In genomic region chr2:195898505-195898904, GRCh38 we compare ENCODE assay signal across 10 cellular contexts.
DNase-seq lines count a peak whose midpoint lies in the region; ATAC-seq, FAIRE-seq and TF ChIP-seq lines count a peak whose summit lies in the region.
"Had no signal": no experiment of that assay in that cellular context is flagged by ENCODE, and none has a peak within 500 bp of the region (broad histone marks: within the 10 kb centered on the region; RNA-seq: fewer than 3 reads in every experiment).

No MANE protein-coding gene starts in this region.

- H3K27me3 ChIP-seq in AG04450 (ENCODE audit: control insufficient read depth, insufficient read depth, low read length) (no peaks in the 10 kb centered on the region), HepG2 (ENCODE audit: control insufficient read depth in 1 of 2, insufficient read depth in 2 of 2, low read length in 2 of 2) (no peaks in the 10 kb centered on the region)
- H3K27me3 ChIP-seq: BLaER1 had no signal

- no peak overlapping the region for H3K4me2 ChIP-seq in HepG2 (ENCODE audit: low read depth, low read length)
- H3K4me2 ChIP-seq: BLaER1 had no signal

- no peak for TF ChIP-seq RAD21 in HepG2 (CRISPR knock-in tag; IDR thresholded peaks at IDR 0.05)

- no peaks in the 10 kb centered on the region for H4K20me1 ChIP-seq in HepG2 (ENCODE audit: insufficient read depth, low read length)
- H4K20me1 ChIP-seq: BLaER1 had no signal

- no peak for TF ChIP-seq POLR2A in HepG2 (IDR thresholded peaks at IDR 0.05; ENCODE audit: insufficient read depth in 1 of 2, low read depth in 2 of 2, low read length in 2 of 2)

- H3K27ac ChIP-seq in AG04450 (ENCODE audit: low read depth, low read length) (no peak overlapping the region), caudate nucleus (ENCODE audit: low read depth, low read length) (no peak overlapping the region), HepG2 (ENCODE audit: extremely low read length, insufficient read depth, low read length) (no peak overlapping the region)
- H3K27ac ChIP-seq: BLaER1 had no signal

- no peak for FAIRE-seq in HepG2 (lab: Jason Lieb, UNC)
- FAIRE-seq: TTC549 had no signal

- H3K79me2 ChIP-seq in HepG2 (ENCODE audit: insufficient read depth, low read length): no peaks in the 10 kb centered on the region

- H3K4me3 ChIP-seq in AG04450 (ENCODE audit: low read depth, low read length) (no peak overlapping the region), HepG2 (replicated peaks in 1 of 3; ENCODE audit: insufficient read depth in 1 of 3, low read depth in 2 of 3, low read length in 3 of 3) (no peak overlapping the region)
- H3K4me3 ChIP-seq: BLaER1 had no signal

- no peak overlapping the region for H2AFZ ChIP-seq in HepG2 (ENCODE audit: low read length)

- DNase-seq in AG04450 (ENCODE audit: low read depth, low spot score) (peak; percentile 99), NCI-H1694 treated with DMSO at 0.1 percent for 48 hours (lab: John Stamatoyannopoulos, UW) (peak; percentile 90), caudate nucleus (lab: John Stamatoyannopoulos, UW) (peak in 39 of 61 donors; percentile 0 to 75 (median 11)), HepG2 (ENCODE audit: low spot score) (peak; percentile 4), DMS53 treated with DMSO at 0.1 percent for 48 hours (lab: John Stamatoyannopoulos, UW; ENCODE audit: unreplicated experiment) (no peak)

- no peak for ATAC-seq in HepG2
- ATAC-seq in HG03354 (IDR thresholded peaks at IDR 0.05; ENCODE audit: poor library complexity, severe bottlenecking, unreplicated experiment): no peak
- ATAC-seq in GM21360 (IDR thresholded peaks at IDR 0.05; ENCODE audit: unreplicated experiment): no peak
- no peak for ATAC-seq in HG03045 (IDR thresholded peaks at IDR 0.05; ENCODE audit: unreplicated experiment)

- no peaks in the 10 kb centered on the region for H3K36me3 ChIP-seq in HepG2 (replicated peaks in 1 of 2; ENCODE audit: control insufficient read depth in 1 of 2, insufficient read depth in 2 of 2, low read length in 2 of 2)
- H3K36me3 ChIP-seq: BLaER1 had no signal

- no TSS peak for BruUV-seq in HepG2 (replicated peaks; lab: Mats Ljungman, UMichigan)

- intact Hi-C loops in HepG2 (cut with micrococcal nuclease; ENCODE audit: unreplicated experiment): no loop called here

- 6% methylated on average over 8 of the region's 8 CpGs for WGBS in HepG2 (ENCODE audit: low lambda C conversion rate)

- CTCF ChIA-PET in AG04450 (lab: Charles Lee) (interaction anchor here (0.6 to 2.0 kb wide), 3 partner anchors 40 to 179 kb away, joined by 4 to 14 read pairs (median 4); partner anchors contain the start of gene DNAH7), HepG2 (lab: Yijun Ruan, JAX; ENCODE audit: low intra/inter-chr PET ratio, low total read pairs) (no interaction called here)

- no peaks in the 10 kb centered on the region for H3K4me1 ChIP-seq in HepG2 (ENCODE audit: insufficient read depth, low read length)
- H3K4me1 ChIP-seq: BLaER1 had no signal

- H3K9ac ChIP-seq in HepG2 (ENCODE audit: insufficient read depth, low read depth, low read length): no peak overlapping the region
- H3K9ac ChIP-seq: BLaER1 had no signal

- no peak for TF ChIP-seq CTCF in AG04450 (IDR thresholded peaks at IDR 0.05; ENCODE audit: low read depth, low read length)
- TF ChIP-seq CTCF in HepG2 (CRISPR knock-in tag; IDR thresholded peaks at IDR 0.05): no peak

- POLR2A ChIA-PET in AG04450 (lab: Yijun Ruan, JAX): interaction anchor here (0.7 to 2.1 kb wide), 3 partner anchors 36 to 233 kb away, joined by 5 read pairs; no protein-coding TSS in a partner anchor
- POLR2A ChIA-PET in HepG2 (lab: Yijun Ruan, JAX): no interaction called here

- TF ChIP-seq EP300 in HepG2 (IDR thresholded peaks at IDR 0.05; ENCODE audit: low read depth in 2 of 2, low read length in 2 of 2): no peak
- no peak for TF ChIP-seq EP300 in HepG2 (CRISPR knock-in tag; IDR thresholded peaks at IDR 0.05; ENCODE audit: borderline replicate concordance)

- in situ Hi-C loops in HepG2 (cut with HindIII; ENCODE audit: extremely low pct_ligation_motif_present, low pct_unique_long_range_greater_than_20kb): no loop called here

- H3K9me3 ChIP-seq in AG04450 (ENCODE audit: control insufficient read depth, insufficient read depth, low read length) (no peaks in the 10 kb centered on the region; the same call in 1 of the 2 replicates), HepG2 (ENCODE audit: low read length) (no peaks in the 10 kb centered on the region)
- H3K9me3 ChIP-seq: BLaER1 had no signal

TF ChIP-seq in HepG2, 621 proteins besides CTCF, POLR2A, EP300 and RAD21:
- TF ChIP-seq KAT8 (CRISPR knock-in tag; IDR thresholded peaks at IDR 0.05): no peak
- TF ChIP-seq, protein P1, sequence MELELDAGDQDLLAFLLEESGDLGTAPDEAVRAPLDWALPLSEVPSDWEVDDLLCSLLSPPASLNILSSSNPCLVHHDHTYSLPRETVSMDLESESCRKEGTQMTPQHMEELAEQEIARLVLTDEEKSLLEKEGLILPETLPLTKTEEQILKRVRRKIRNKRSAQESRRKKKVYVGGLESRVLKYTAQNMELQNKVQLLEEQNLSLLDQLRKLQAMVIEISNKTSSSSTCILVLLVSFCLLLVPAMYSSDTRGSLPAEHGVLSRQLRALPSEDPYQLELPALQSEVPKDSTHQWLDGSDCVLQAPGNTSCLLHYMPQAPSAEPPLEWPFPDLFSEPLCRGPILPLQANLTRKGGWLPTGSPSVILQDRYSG (CRISPR knock-in tag; IDR thresholded peaks at IDR 0.05): no peak
- TF ChIP-seq ELF4 (CRISPR knock-in tag; IDR thresholded peaks at IDR 0.05; ENCODE audit: borderline replicate concordance): no peak
- no peak for TF ChIP-seq TCF12 (IDR thresholded peaks at IDR 0.05)
- no peak for TF ChIP-seq TCF12 (CRISPR knock-in tag; IDR thresholded peaks at IDR 0.05)
- TF ChIP-seq GTF2F1 (IDR thresholded peaks at IDR 0.05; ENCODE audit: low read length): no peak
- no peak for TF ChIP-seq SOX6 (IDR thresholded peaks at IDR 0.05)
- no peak for TF ChIP-seq SOX6 (CRISPR knock-in tag; IDR thresholded peaks at IDR 0.05)
